In genomic region chr1:156926175-156926574, GRCh38 we compare ENCODE assay signal across 9 cellular contexts. TPM values are rescaled to one million over a fixed set of nuclear protein-coding genes. Genes with fewer than 3 reads are reported as not detected.
DNase-seq lines count a peak whose midpoint lies in the region; FAIRE-seq and TF ChIP-seq lines count a peak whose summit lies in the region.
"Had no signal": no experiment of that assay in that cellular context is flagged by ENCODE, and none has a peak within 500 bp of the region (broad histone marks: within the 10 kb centered on the region; RNA-seq: fewer than 3 reads in every experiment).

No MANE protein-coding gene starts in this region.

- FAIRE-seq in GM12892 (lab: Jason Lieb, UNC) = no peak

- no peak overlapping the region for H3K4me3 Mint-ChIP-seq in activated CD4-positive, alpha-beta T cell treated with anti-CD3 and anti-CD28 coated beads, Interleukin-2, amount 10 ng/mL, durations not matched to agents 24 days and 14 days

- H3K4me3 ChIP-seq in cardiac fibroblast (replicated peaks in 1 of 2; ENCODE audit: low read depth in 2 of 2, low read length in 2 of 2) = no peak overlapping the region
- H3K4me3 ChIP-seq: BLaER1 treated with 17β-estradiol and CSF1 and Interleukin-3, amounts not matched to agents 10 nM and 100 nM had no signal

- intact Hi-C loops in activated CD4-positive, alpha-beta T cell treated with anti-CD3 and anti-CD28 coated beads, Interleukin-2, amount 10 ng/mL, durations not matched to agents 24 days and 14 days (cut with micrococcal nuclease) = loop anchor here (10.0 kb wide), 3 partner anchors 61 to 491 kb away; partner anchors contain the start of gene NTRK1

- H3K27me3 Mint-ChIP-seq in activated CD4-positive, alpha-beta T cell treated with anti-CD3 and anti-CD28 coated beads, Interleukin-2, amount 10 ng/mL, durations not matched to agents 24 days and 14 days = peaks cover 84% of the 10 kb centered on the region

- TF ChIP-seq CTCF in cardiac fibroblast (IDR thresholded peaks at IDR 0.05; ENCODE audit: low read depth, low read length) = no peak

- DNase-seq in activated CD4-positive, alpha-beta T cell treated with anti-CD3 and anti-CD28 coated beads, Interleukin-2, amount 10 ng/mL, durations not matched to agents 24 days and 14 days = peak; percentile 72
- DNase-seq in activated CD4-positive, alpha-beta T cell treated with anti-CD3 and anti-CD28 coated beads for 4 hours = no peak
- DNase-seq in NCI-H2227 treated with DMSO at 0.1 percent for 48 hours (lab: John Stamatoyannopoulos, UW) (peak; percentile 16), cardiac fibroblast (ENCODE audit: low read depth in 2 of 2) (peak; percentile 51 to 62), activated gamma-delta T cell treated with Interleukin-2 at 50 U/mL for 16 hours (no peak), GM12892 (ENCODE audit: insufficient read length) (no peak), germinal center (ENCODE audit: low spot score) (no peak)
- peak; percentile 24 for DNase-seq in stimulated activated CD4-positive, alpha-beta T cell treated with anti-CD3 and anti-CD28 coated beads, Interleukin-4, amount 100 ng/mL, for 24 hours

- peaks cover 20% of the 10 kb centered on the region for H3K4me1 Mint-ChIP-seq in activated CD4-positive, alpha-beta T cell treated with anti-CD3 and anti-CD28 coated beads, Interleukin-2, amount 10 ng/mL, durations not matched to agents 24 days and 14 days

- H3K36me3 Mint-ChIP-seq in activated CD4-positive, alpha-beta T cell treated with anti-CD3 and anti-CD28 coated beads, Interleukin-2, amount 10 ng/mL, durations not matched to agents 24 days and 14 days (ENCODE audit: low read depth) = no peaks in the 10 kb centered on the region

- H3K9me3 Mint-ChIP-seq in activated CD4-positive, alpha-beta T cell treated with anti-CD3 and anti-CD28 coated beads, Interleukin-2, amount 10 ng/mL, durations not matched to agents 24 days and 14 days = no peaks in the 10 kb centered on the region

- TF ChIP-seq POLR2A in GM12892 (IDR thresholded peaks at IDR 0.05; ENCODE audit: low read depth, low read length) = no peak

- H3K27ac Mint-ChIP-seq in activated CD4-positive, alpha-beta T cell treated with anti-CD3 and anti-CD28 coated beads, Interleukin-2, amount 10 ng/mL, durations not matched to agents 24 days and 14 days = no peak overlapping the region

RNA-seq across cellular contexts. Expression of gene LRRC71, which starts 5.7 kb away (rescaled TPM):
- total RNA-seq in activated CD4-positive, alpha-beta T cell treated with anti-CD3 and anti-CD28 coated beads, Interleukin-2, amount 10 ng/mL, durations not matched to agents 24 days and 14 days = not detected in 2 replicates
- polyA plus RNA-seq in GM12892 (2012; ENCODE audit: missing spikeins) = not detected

RNA-seq across cellular contexts. Expression of gene PEAR1, which starts 32.7 kb away (rescaled TPM):
- 0.09 and 0.21 TPM in 2 replicates for total RNA-seq in activated CD4-positive, alpha-beta T cell treated with anti-CD3 and anti-CD28 coated beads, Interleukin-2, amount 10 ng/mL, durations not matched to agents 24 days and 14 days
- not detected for polyA plus RNA-seq in GM12892 (2012; ENCODE audit: missing spikeins)

Comparison
In these comparisons a context has a peak if more than half of its experiments do, and no peak if none do; other contexts are left out.
1. DNase-seq: peak in activated CD4-positive, alpha-beta T cell treated with anti-CD3 and anti-CD28 coated beads, Interleukin-2, amount 10 ng/mL, durations not matched to agents 24 days and 14 days (single experiment), NCI-H2227 treated with DMSO at 0.1 percent for 48 hours (single experiment), cardiac fibroblast (2 of 2) and stimulated activated CD4-positive, alpha-beta T cell treated with anti-CD3 and anti-CD28 coated beads, Interleukin-4, amount 100 ng/mL, for 24 hours (single experiment); none in activated CD4-positive, alpha-beta T cell treated with anti-CD3 and anti-CD28 coated beads for 4 hours (0 of 2), activated gamma-delta T cell treated with Interleukin-2 at 50 U/mL for 16 hours (single experiment), GM12892 (single experiment) and germinal center (single experiment).